ENCODE assay signal across 17 cellular contexts in genomic region chr7:8702807-8703206, GRCh38.
"Had no signal": no experiment of that assay in that cellular context is flagged by ENCODE, and none has a peak within 500 bp of the region (broad histone marks: within the 10 kb centered on the region; RNA-seq: fewer than 3 reads in every experiment).

No MANE protein-coding gene starts in this region.

- H3K27ac ChIP-seq: cardiac muscle cell, foreskin keratinocyte, left lung, thyroid gland had no signal

- H3K36me3 ChIP-seq: cardiac muscle cell, left lung, thyroid gland had no signal

- FAIRE-seq: kidney, TTC549 had no signal

- DNase-seq: activated CD4-positive, alpha-beta memory T cell treated with anti-CD3 and anti-CD28 coated beads, Interleukin-2, amount 10 ng/mL, durations not matched to agents 7 days and 5 days; activated CD4-positive, alpha-beta T cell treated with anti-CD3 and anti-CD28 coated beads for 48 hours; activated CD4-positive, CD25-positive, alpha-beta regulatory T cell; activated CD8-positive, alpha-beta memory T cell treated with anti-CD3 and anti-CD28 coated beads, Interleukin-2, amount 10 ng/mL, durations not matched to agents 7 days and 5 days; activated naive CD8-positive, alpha-beta T cell treated with anti-CD3 and anti-CD28 coated beads for 36 hours; amniotic stem cell; foreskin keratinocyte; glutamatergic neuron; hippocampal formation; kidney; left lung; mammary epithelial cell; stimulated activated CD4-positive, alpha-beta T cell treated with anti-CD3 and anti-CD28 coated beads, Interleukin-2, amount 100 ng/mL, for 24 hours; stimulated activated naive CD4-positive, alpha-beta T cell treated with Interleukin-2 at 50 U/mL for 16 hours; thyroid gland had no signal

- H3K27me3 ChIP-seq: cardiac muscle cell, foreskin keratinocyte, left lung, thyroid gland had no signal

- H3K4me3 ChIP-seq: cardiac muscle cell, left lung, thyroid gland had no signal

- H3K9me3 ChIP-seq: left lung, thyroid gland had no signal

- H3K4me1 ChIP-seq: foreskin keratinocyte, left lung, thyroid gland had no signal
